Comparison of ENCODE assay signal across 19 cellular contexts in genomic region chr17:50428831-50429424, GRCh38. TPM values are rescaled to one million over a fixed set of nuclear protein-coding genes. Genes with fewer than 3 reads are reported as not detected.
DNase-seq lines count a peak whose midpoint lies in the region; ATAC-seq and TF ChIP-seq lines count a peak whose summit lies in the region.
"Had no signal": no experiment of that assay in that cellular context is flagged by ENCODE, and none has a peak within 500 bp of the region (broad histone marks: within the 10 kb centered on the region; RNA-seq: fewer than 3 reads in every experiment).

No MANE protein-coding gene starts in this region.

- intact Hi-C loops in cardiac septum (cut with DNase I): no loop called here
- intact Hi-C loops in left colon (cut with DNase I, micrococcal nuclease): no loop called here
- intact Hi-C loops in heart right ventricle (cut with DNase I): loop anchor here in 1 of 10 donors (5.0 kb wide), 1 partner anchor 48 kb away; the partner anchor contains the start of gene RSAD1

- peak overlapping the region; percentile 21 for H3K4me3 Mint-ChIP-seq in progenitor cell of endocrine pancreas (ENCODE audit: low read depth)
- H3K4me3 Mint-ChIP-seq: activated B cell treated with CpG ODN at 0.5 μM for 24 hours; activated naive CD4-positive, alpha-beta T cell treated with anti-CD3 and anti-CD28 coated beads for 36 hours; T-helper 1 cell treated with Interleukin-12 subunit alpha and Interleukin-12 subunit beta and Interleukin-4 antibody, amounts not matched to agents 30 μg/mL and 1 μg/mL, for 36 hours had no signal

- H3K27ac Mint-ChIP-seq in progenitor cell of endocrine pancreas: peak overlapping the region; percentile 24
- H3K27ac Mint-ChIP-seq: activated B cell treated with CpG ODN at 0.5 μM for 24 hours; activated naive CD4-positive, alpha-beta T cell treated with anti-CD3 and anti-CD28 coated beads for 36 hours; T-helper 1 cell treated with Interleukin-12 subunit alpha and Interleukin-12 subunit beta and Interleukin-4 antibody, amounts not matched to agents 30 μg/mL and 1 μg/mL, for 36 hours had no signal

- no peaks in the 10 kb centered on the region for H3K36me3 Mint-ChIP-seq in progenitor cell of endocrine pancreas (ENCODE audit: insufficient read depth)

- H3K9me3 ChIP-seq in cardiac muscle cell (ENCODE audit: low read depth) (no peaks in the 10 kb centered on the region), heart right ventricle (no peaks in the 10 kb centered on the region)
- H3K9me3 ChIP-seq: BLaER1 had no signal

- H3K9me3 Mint-ChIP-seq in progenitor cell of endocrine pancreas (ENCODE audit: low read depth): no peaks in the 10 kb centered on the region
- H3K9me3 Mint-ChIP-seq: activated B cell treated with CpG ODN at 0.5 μM for 24 hours; activated naive CD4-positive, alpha-beta T cell treated with anti-CD3 and anti-CD28 coated beads for 36 hours; T-helper 1 cell treated with Interleukin-12 subunit alpha and Interleukin-12 subunit beta and Interleukin-4 antibody, amounts not matched to agents 30 μg/mL and 1 μg/mL, for 36 hours had no signal

- no peak overlapping the region for H3K4me3 ChIP-seq in cardiac muscle cell
- no peak overlapping the region for H3K4me3 ChIP-seq in heart right ventricle
- H3K4me3 ChIP-seq: BLaER1 had no signal

- H3K27ac ChIP-seq in cardiac muscle cell (peak overlapping the region; percentile 68), heart right ventricle (no peak overlapping the region)
- H3K27ac ChIP-seq: 22Rv1, BLaER1, KMS-11 had no signal

- H3K4me1 ChIP-seq in cardiac muscle cell (ENCODE audit: low read depth) (peaks cover 34% of the 10 kb centered on the region), heart right ventricle (peaks cover 9 to 35% (median 27%) of the 10 kb centered on the region in 9 donors)

- no peak for DNase-seq in cardiac muscle cell (ENCODE audit: low read depth in 1 of 2, low spot score in 1 of 2)
- no peak for DNase-seq in cardiac septum (ENCODE audit: low spot score)
- no peak for DNase-seq in left colon
- no peak for DNase-seq in progenitor cell of endocrine pancreas (ENCODE audit: low spot score, unreplicated experiment)
- no peak for DNase-seq in stimulated activated CD4-positive, alpha-beta T cell treated with anti-CD3 and anti-CD28 coated beads, Interleukin-15, amount 100 ng/mL, for 24 hours
- no peak for DNase-seq in SKM-1 (lab: John Stamatoyannopoulos, UW; ENCODE audit: unreplicated experiment)
- no peak for DNase-seq in inferior parietal cortex (ENCODE audit: extremely low spot score)
- no peak for DNase-seq in heart right ventricle
- DNase-seq: activated B cell treated with CpG ODN at 0.5 μM for 24 hours; activated naive CD4-positive, alpha-beta T cell treated with anti-CD3 and anti-CD28 coated beads for 36 hours; effector CD4-positive, alpha-beta T cell; NCI-H2171 treated with DMSO at 0.1 percent for 48 hours; NK-92 treated with Interleukin-12 subunit alpha and Interleukin-12 subunit beta, amount 100 ng/mL, for 24 hours; posterior cingulate gyrus had no signal

- H3K4me1 Mint-ChIP-seq in progenitor cell of endocrine pancreas (ENCODE audit: low read depth): peaks cover 48% of the 10 kb centered on the region

- H3K27me3 ChIP-seq in cardiac muscle cell: no peaks in the 10 kb centered on the region
- no peaks in the 10 kb centered on the region for H3K27me3 ChIP-seq in heart right ventricle
- H3K27me3 ChIP-seq: BLaER1 had no signal

- WGBS in heart right ventricle, 2 donors: 81 to 87% methylated on average over 7 of the region's 7 CpGs

- ATAC-seq in left colon (peak; percentile 19), heart right ventricle (no peak)
- ATAC-seq: Right ventricle myocardium inferior had no signal

- H3K36me3 ChIP-seq in cardiac muscle cell: no peaks in the 10 kb centered on the region
- H3K36me3 ChIP-seq in heart right ventricle: peaks cover 0 to 4% (median 0%) of the 10 kb centered on the region in 9 donors
- H3K36me3 ChIP-seq: BLaER1 had no signal

- no peaks in the 10 kb centered on the region for H3K27me3 Mint-ChIP-seq in progenitor cell of endocrine pancreas
- H3K27me3 Mint-ChIP-seq: activated B cell treated with CpG ODN at 0.5 μM for 24 hours had no signal

- TF ChIP-seq CTCF in cardiac muscle cell (IDR thresholded peaks at IDR 0.05; ENCODE audit: low read depth, low read length) (no peak), progenitor cell of endocrine pancreas (IDR thresholded peaks at IDR 0.05; ENCODE audit: unreplicated experiment) (no peak), heart right ventricle (IDR thresholded peaks at IDR 0.05) (no peak)

RNA-seq across cellular contexts. Expression of gene ACSF2, which starts 2.9 kb away (rescaled TPM):
- total RNA-seq in cardiac muscle cell (116 and 177 TPM in 2 replicates), cardiac septum (9.6 TPM), left colon (100 to 1,000 TPM; 146 to 150 TPM), progenitor cell of endocrine pancreas (69.7 and 72.6 TPM in 2 replicates), heart right ventricle (10 to 100 TPM in 9 of 10 donors, 1 to 10 TPM in 1; 9.9 to 45.0 (median 19.7) TPM)
- polyA plus RNA-seq in cardiac muscle cell (73.3 and 96.6 TPM in 2 replicates), heart right ventricle (10 to 100 TPM in 1 of 2 donors, 1 to 10 TPM in 1; 7.9 to 26.9 TPM)

RNA-seq across cellular contexts. Expression of gene LRRC59, which starts 31.6 kb away (rescaled TPM):
- 60.3 and 66.7 TPM in 2 replicates for total RNA-seq in cardiac muscle cell
- polyA plus RNA-seq in cardiac muscle cell: 47.0 and 58.9 TPM in 2 replicates
- total RNA-seq in cardiac septum: 32.9 TPM
- 100 to 1,000 TPM; 113 to 155 TPM for total RNA-seq in left colon
- total RNA-seq in progenitor cell of endocrine pancreas: 55.2 and 56.0 TPM in 2 replicates
- 10 to 100 TPM; 19.2 to 48.3 (median 24.7) TPM for total RNA-seq in heart right ventricle
- 10 to 100 TPM; 11.4 to 83.1 TPM for polyA plus RNA-seq in heart right ventricle

RNA-seq across cellular contexts. Expression of gene CHAD, which starts 39.8 kb away (rescaled TPM):
- 0.11 TPM in 1 of 2 replicates, not detected in the other for total RNA-seq in cardiac muscle cell
- 2.5 and 3.9 TPM in 2 replicates for polyA plus RNA-seq in cardiac muscle cell
- 0.30 TPM for total RNA-seq in cardiac septum
- total RNA-seq in left colon: 1 to 10 TPM; 4.5 to 7.1 TPM
- not detected in 2 replicates for total RNA-seq in progenitor cell of endocrine pancreas
- under 1 TPM in 3 of 10 donors, not detected in 7; 0.13 to 0.74 (median 0.20) TPM for total RNA-seq in heart right ventricle
- polyA plus RNA-seq in heart right ventricle: under 1 TPM in 1 of 2 donors, not detected in 1; 0.44 TPM
- total RNA-seq: activated naive CD4-positive, alpha-beta T cell treated with anti-CD3 and anti-CD28 coated beads for 36 hours had no signal

RNA-seq across cellular contexts. Expression of gene RSAD1, which starts 49.7 kb away (rescaled TPM):
- total RNA-seq in cardiac muscle cell (24.1 and 35.8 TPM in 2 replicates), cardiac septum (35.4 TPM), left colon (10 to 100 TPM; 29.1 to 33.9 TPM), progenitor cell of endocrine pancreas (34.4 and 40.7 TPM in 2 replicates), heart right ventricle (10 to 100 TPM; 36.2 to 52.3 (median 45.5) TPM)
- polyA plus RNA-seq in cardiac muscle cell (39.7 and 55.4 TPM in 2 replicates), heart right ventricle (10 to 100 TPM; 31.8 to 47.9 TPM)

RNA-seq across cellular contexts. Expression of gene EME1, which starts 55.9 kb away (rescaled TPM):
- total RNA-seq in cardiac muscle cell (7.9 and 13.4 TPM in 2 replicates), cardiac septum (0.35 TPM), left colon (1 to 10 TPM in 1 of 2 donors, under 1 TPM in 1; 0.61 to 1.9 TPM), progenitor cell of endocrine pancreas (10.1 and 15.0 TPM in 2 replicates), heart right ventricle (1 to 10 TPM in 2 of 10 donors, under 1 TPM in 8; 0.25 to 1.8 (median 0.67) TPM)
- polyA plus RNA-seq in cardiac muscle cell (5.2 and 30.7 TPM in 2 replicates), heart right ventricle (under 1 TPM; 0.20 to 0.51 TPM)
